9 cellular contexts compared by ENCODE assay signal in genomic region chr3:184360070-184360833, GRCh38. TPM values are rescaled to one million over a fixed set of nuclear protein-coding genes. Genes with fewer than 3 reads are reported as not detected.
DNase-seq lines count a peak whose midpoint lies in the region; ATAC-seq lines count a peak whose summit lies in the region.
"Had no signal": no experiment of that assay in that cellular context is flagged by ENCODE, and none has a peak within 500 bp of the region (broad histone marks: within the 10 kb centered on the region; RNA-seq: fewer than 3 reads in every experiment).

No MANE protein-coding gene starts in this region.

- peaks cover 11% of the 10 kb centered on the region for H3K36me3 Mint-ChIP-seq in activated CD8-positive, alpha-beta memory T cell treated with anti-CD3 and anti-CD28 coated beads, Interleukin-2, amount 10 ng/mL, durations not matched to agents 7 days and 5 days
- H3K36me3 Mint-ChIP-seq in activated naive CD8-positive, alpha-beta T cell treated with anti-CD3 and anti-CD28 coated beads for 36 hours = peaks cover 22% of the 10 kb centered on the region

- CTCF ChIA-PET in activated CD8-positive, alpha-beta memory T cell treated with anti-CD3 and anti-CD28 coated beads, Interleukin-2, amount 10 ng/mL, durations not matched to agents 7 days and 5 days (lab: Charles Lee) = interaction anchor here (1.0 to 2.0 kb wide), 2 partner anchors 12 to 180 kb away, joined by 3 to 6 read pairs; no protein-coding TSS in a partner anchor

- H3K9me3 Mint-ChIP-seq in activated CD8-positive, alpha-beta memory T cell treated with anti-CD3 and anti-CD28 coated beads, Interleukin-2, amount 10 ng/mL, durations not matched to agents 7 days and 5 days (ENCODE audit: low read depth) = no peaks in the 10 kb centered on the region
- H3K9me3 Mint-ChIP-seq in activated naive CD8-positive, alpha-beta T cell treated with anti-CD3 and anti-CD28 coated beads for 36 hours = no peaks in the 10 kb centered on the region

- no peak overlapping the region for H3K27ac Mint-ChIP-seq in activated CD8-positive, alpha-beta memory T cell treated with anti-CD3 and anti-CD28 coated beads, Interleukin-2, amount 10 ng/mL, durations not matched to agents 7 days and 5 days
- H3K27ac Mint-ChIP-seq in activated naive CD8-positive, alpha-beta T cell treated with anti-CD3 and anti-CD28 coated beads for 36 hours = peak overlapping the region; percentile 9

- H3K9me3 ChIP-seq in iPS-20b (ENCODE audit: insufficient read depth, low read depth, low read length) (no peaks in the 10 kb centered on the region), stomach smooth muscle (ENCODE audit: control insufficient read depth in 2 of 2, low read length in 2 of 2) (no peaks in the 10 kb centered on the region)

- H3K4me1 ChIP-seq in iPS-20b (ENCODE audit: insufficient read depth, low read length) (peaks cover 13% of the 10 kb centered on the region), stomach smooth muscle (ENCODE audit: control insufficient read depth, insufficient read depth, low read length) (peaks cover 32% of the 10 kb centered on the region)

- H3K27ac ChIP-seq in iPS-20b (ENCODE audit: low read length) = no peak overlapping the region
- peak overlapping the region; percentile 62 for H3K27ac ChIP-seq in stomach smooth muscle (ENCODE audit: low read length)

- ATAC-seq in activated CD8-positive, alpha-beta memory T cell treated with anti-CD3 and anti-CD28 coated beads, Interleukin-2, amount 10 ng/mL, durations not matched to agents 7 days and 5 days = no peak
- no peak for ATAC-seq in HG03457 (IDR thresholded peaks at IDR 0.05; ENCODE audit: unreplicated experiment)

- H3K27me3 ChIP-seq in iPS-20b (ENCODE audit: insufficient read depth, low read length) (peaks cover 13% of the 10 kb centered on the region), stomach smooth muscle (ENCODE audit: control insufficient read depth in 1 of 2, insufficient read depth in 2 of 2, low read length in 2 of 2) (no peaks in the 10 kb centered on the region)

- peak overlapping the region; percentile 20 for H3K4me3 Mint-ChIP-seq in activated CD8-positive, alpha-beta memory T cell treated with anti-CD3 and anti-CD28 coated beads, Interleukin-2, amount 10 ng/mL, durations not matched to agents 7 days and 5 days
- H3K4me3 Mint-ChIP-seq in activated naive CD8-positive, alpha-beta T cell treated with anti-CD3 and anti-CD28 coated beads for 36 hours = peak overlapping the region; percentile 85

- H3K27me3 Mint-ChIP-seq in activated CD8-positive, alpha-beta memory T cell treated with anti-CD3 and anti-CD28 coated beads, Interleukin-2, amount 10 ng/mL, durations not matched to agents 7 days and 5 days = peaks cover 5% of the 10 kb centered on the region
- peaks cover 4% of the 10 kb centered on the region for H3K27me3 Mint-ChIP-seq in activated naive CD8-positive, alpha-beta T cell treated with anti-CD3 and anti-CD28 coated beads for 36 hours

- H3K9ac ChIP-seq in iPS-20b (ENCODE audit: low read depth, low read length) (peak overlapping the region; percentile 51; the same call in 1 of the 2 replicates), stomach smooth muscle (ENCODE audit: low read length in 2 of 2) (peak overlapping the region in 1 of 2 donors; percentile 90)

- H3K4me3 ChIP-seq in iPS-20b (ENCODE audit: low read length) (peak overlapping the region; percentile 96), stomach smooth muscle (ENCODE audit: low read length in 2 of 2) (peak overlapping the region; percentile 83 to 88)

- H3K36me3 ChIP-seq in iPS-20b (ENCODE audit: insufficient read depth, low read depth, low read length) = peaks cover 35% of the 10 kb centered on the region
- peaks cover 7 to 21% of the 10 kb centered on the region in 2 donors for H3K36me3 ChIP-seq in stomach smooth muscle (ENCODE audit: control insufficient read depth in 2 of 2, insufficient read depth in 2 of 2, low read length in 2 of 2)

- H3K4me1 Mint-ChIP-seq in activated CD8-positive, alpha-beta memory T cell treated with anti-CD3 and anti-CD28 coated beads, Interleukin-2, amount 10 ng/mL, durations not matched to agents 7 days and 5 days = peaks cover 24% of the 10 kb centered on the region
- peaks cover 22% of the 10 kb centered on the region for H3K4me1 Mint-ChIP-seq in activated naive CD8-positive, alpha-beta T cell treated with anti-CD3 and anti-CD28 coated beads for 36 hours

- no peak for DNase-seq in activated CD8-positive, alpha-beta memory T cell treated with anti-CD3 and anti-CD28 coated beads, Interleukin-2, amount 10 ng/mL, durations not matched to agents 7 days and 5 days
- no peak for DNase-seq in activated CD8-positive, alpha-beta memory T cell treated with anti-CD3 and anti-CD28 coated beads, Interleukin-2, amount 50 U/mL, for 48 hours
- DNase-seq in activated naive CD8-positive, alpha-beta T cell treated with anti-CD3 and anti-CD28 coated beads for 36 hours = no peak
- no peak for DNase-seq in GM03348 (ENCODE audit: low spot score)
- no peak for DNase-seq in GM19240 (ENCODE audit: insufficient read length, low spot score)
- DNase-seq: NCI-H1048 had no signal

RNA-seq across cellular contexts. Expression of gene CLCN2, which starts 1.2 kb away (rescaled TPM):
- 1 to 10 TPM; 3.4 to 4.1 TPM for total RNA-seq in activated CD8-positive, alpha-beta memory T cell treated with anti-CD3 and anti-CD28 coated beads, Interleukin-2, amount 10 ng/mL, durations not matched to agents 7 days and 5 days
- 1 to 10 TPM; 5.0 to 6.8 TPM for total RNA-seq in activated naive CD8-positive, alpha-beta T cell treated with anti-CD3 and anti-CD28 coated beads for 36 hours

RNA-seq across cellular contexts. Expression of gene POLR2H, which starts 1.3 kb away (rescaled TPM):
- 100 to 1,000 TPM in 1 of 2 experiments, 10 to 100 TPM in 1; 84.3 to 104 TPM for total RNA-seq in activated CD8-positive, alpha-beta memory T cell treated with anti-CD3 and anti-CD28 coated beads, Interleukin-2, amount 10 ng/mL, durations not matched to agents 7 days and 5 days
- total RNA-seq in activated naive CD8-positive, alpha-beta T cell treated with anti-CD3 and anti-CD28 coated beads for 36 hours = 100 to 1,000 TPM; 175 to 177 TPM

RNA-seq across cellular contexts. Expression of gene THPO, which starts 17.8 kb away (rescaled TPM):
- total RNA-seq in activated CD8-positive, alpha-beta memory T cell treated with anti-CD3 and anti-CD28 coated beads, Interleukin-2, amount 10 ng/mL, durations not matched to agents 7 days and 5 days = not detected
- not detected for total RNA-seq in activated naive CD8-positive, alpha-beta T cell treated with anti-CD3 and anti-CD28 coated beads for 36 hours

RNA-seq across cellular contexts. Expression of gene CHRD, which starts 19.6 kb away (rescaled TPM):
- not detected for total RNA-seq in activated CD8-positive, alpha-beta memory T cell treated with anti-CD3 and anti-CD28 coated beads, Interleukin-2, amount 10 ng/mL, durations not matched to agents 7 days and 5 days
- total RNA-seq in activated naive CD8-positive, alpha-beta T cell treated with anti-CD3 and anti-CD28 coated beads for 36 hours = not detected

RNA-seq across cellular contexts. Expression of gene FAM131A, which starts 22.9 kb away (rescaled TPM):
- 1 to 10 TPM; 3.1 to 4.5 TPM for total RNA-seq in activated CD8-positive, alpha-beta memory T cell treated with anti-CD3 and anti-CD28 coated beads, Interleukin-2, amount 10 ng/mL, durations not matched to agents 7 days and 5 days
- 1 to 10 TPM; 2.1 to 3.4 TPM for total RNA-seq in activated naive CD8-positive, alpha-beta T cell treated with anti-CD3 and anti-CD28 coated beads for 36 hours
